12 cellular contexts compared by ENCODE assay signal in the genomic region with DNA sequence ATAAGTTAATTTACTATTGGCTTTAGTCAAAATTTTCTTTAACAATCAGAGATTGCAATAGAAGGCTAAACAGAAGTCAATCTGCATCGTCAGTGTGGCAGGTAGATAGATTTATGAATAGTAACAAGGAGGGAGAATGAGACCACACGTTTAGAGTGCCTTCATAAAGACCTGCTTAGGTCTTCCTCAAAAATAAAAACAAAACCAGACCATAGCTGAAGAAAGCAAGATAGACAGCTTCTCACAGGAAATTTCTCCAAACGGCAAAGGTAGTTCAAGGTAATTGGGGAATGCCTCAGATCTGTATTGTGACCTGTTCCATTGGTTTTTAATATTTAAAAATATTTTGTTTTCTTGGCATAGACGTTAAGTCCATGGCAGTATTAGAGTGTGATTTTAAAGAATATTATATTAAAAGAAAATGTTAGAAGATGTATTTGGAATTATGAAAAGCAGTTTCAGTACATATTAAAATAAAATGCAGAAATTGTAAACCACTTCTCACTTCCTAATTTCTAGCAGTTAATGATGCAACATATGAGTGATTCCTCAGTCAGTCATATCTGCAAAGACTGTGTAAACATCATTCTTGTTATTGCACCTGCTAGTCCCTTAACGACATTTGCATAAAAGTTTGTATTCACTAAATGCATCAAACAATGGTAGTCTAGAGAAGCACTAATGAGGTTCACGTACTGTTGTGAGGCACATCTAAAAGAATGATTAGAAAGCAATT.
DNase-seq lines count a peak whose midpoint lies in the region; ATAC-seq, FAIRE-seq and TF ChIP-seq lines count a peak whose summit lies in the region.
"Had no signal": no experiment of that assay in that cellular context is flagged by ENCODE, and none has a peak within 500 bp of the region (broad histone marks: within the 10 kb centered on the region; RNA-seq: fewer than 3 reads in every experiment).

No MANE protein-coding gene starts in this region.

- no peaks in the 10 kb centered on the region for H3K4me1 Mint-ChIP-seq in stimulated activated naive CD8-positive, alpha-beta T cell treated with anti-CD3 and anti-CD28 coated beads, Interleukin-15, amount 100 ng/mL, for 72 hours

- no peaks in the 10 kb centered on the region for H3K9me3 ChIP-seq in pancreas

- DNase-seq in SHP77 (lab: John Stamatoyannopoulos, UW) (peak; percentile 26 to 40), RKO (ENCODE audit: low spot score) (no peak), pancreas (no peak), hippocampal formation (lab: John Stamatoyannopoulos, UW) (no peak)
- DNase-seq in stimulated activated naive CD8-positive, alpha-beta T cell treated with anti-CD3 and anti-CD28 coated beads, Interleukin-15, amount 100 ng/mL, for 72 hours: no peak
- DNase-seq: erythroblast; left ventricle myocardium superior; stimulated activated naive CD4-positive, alpha-beta T cell treated with Interleukin-2 at 50 U/mL for 16 hours; WERI-Rb-1 had no signal

- no peaks in the 10 kb centered on the region for H3K9me3 Mint-ChIP-seq in stimulated activated naive CD8-positive, alpha-beta T cell treated with anti-CD3 and anti-CD28 coated beads, Interleukin-15, amount 100 ng/mL, for 72 hours

- TF ChIP-seq CTCF in pancreas (IDR thresholded peaks at IDR 0.05): no peak

- H3K4me1 ChIP-seq in pancreas: peaks cover 0 to 5% (median 0%) of the 10 kb centered on the region in 3 donors

- intact Hi-C loops in pancreas (cut with DNase I): no loop called here

- no peak overlapping the region for H3K4me3 ChIP-seq in pancreas

- peak; percentile 77 for ATAC-seq in GM18499 (IDR thresholded peaks at IDR 0.05; ENCODE audit: insufficient read depth, unreplicated experiment)
- peak; percentile 96 for ATAC-seq in GM21528 (IDR thresholded peaks at IDR 0.05; ENCODE audit: low FRiP score, unreplicated experiment)
- ATAC-seq in HG03342 (IDR thresholded peaks at IDR 0.05; ENCODE audit: unreplicated experiment): peak; percentile 96
- ATAC-seq in stimulated activated naive CD8-positive, alpha-beta T cell treated with anti-CD3 and anti-CD28 coated beads, Interleukin-15, amount 100 ng/mL, for 72 hours: no peak
- no peak for ATAC-seq in pancreas
- ATAC-seq: left ventricle myocardium superior had no signal

- WGBS in pancreas, 2 donors: 38 to 44% methylated on average over 6 of the region's 6 CpGs

- H3K27me3 ChIP-seq in pancreas: no peaks in the 10 kb centered on the region

- no peak overlapping the region for H3K27ac Mint-ChIP-seq in stimulated activated naive CD8-positive, alpha-beta T cell treated with anti-CD3 and anti-CD28 coated beads, Interleukin-15, amount 100 ng/mL, for 72 hours

- no peak overlapping the region for H3K4me3 Mint-ChIP-seq in stimulated activated naive CD8-positive, alpha-beta T cell treated with anti-CD3 and anti-CD28 coated beads, Interleukin-15, amount 100 ng/mL, for 72 hours

- no peaks in the 10 kb centered on the region for H3K27me3 Mint-ChIP-seq in stimulated activated naive CD8-positive, alpha-beta T cell treated with anti-CD3 and anti-CD28 coated beads, Interleukin-15, amount 100 ng/mL, for 72 hours

- no peak overlapping the region for H3K27ac ChIP-seq in pancreas
- H3K27ac ChIP-seq: WERI-Rb-1 had no signal

- no peaks in the 10 kb centered on the region for H3K36me3 ChIP-seq in pancreas
- H3K36me3 ChIP-seq: WERI-Rb-1 had no signal

- FAIRE-seq in pancreas (lab: Jason Lieb, UNC): no peak

Comparison
In these comparisons a context has a peak if more than half of its experiments do, and no peak if none do; other contexts are left out.
1. ATAC-seq: peak in GM18499 (single experiment), GM21528 (single experiment) and HG03342 (single experiment); none in stimulated activated naive CD8-positive, alpha-beta T cell treated with anti-CD3 and anti-CD28 coated beads, Interleukin-15, amount 100 ng/mL, for 72 hours (single experiment) and pancreas (0 of 4).
2. DNase-seq: peak in SHP77 (2 of 2); none in stimulated activated naive CD8-positive, alpha-beta T cell treated with anti-CD3 and anti-CD28 coated beads, Interleukin-15, amount 100 ng/mL, for 72 hours (0 of 2), RKO (single experiment), pancreas (0 of 6) and hippocampal formation (0 of 2).